Comparison of ENCODE assay signal across 1 cellular context in genomic region chr9:93531374-93531773, GRCh38.
TF ChIP-seq lines count a peak whose summit lies in the region.

No MANE protein-coding gene starts in this region.

TF ChIP-seq in H1, 55 proteins besides CTCF, POLR2A, EP300 and RAD21:
- TF ChIP-seq GTF2F1 (IDR thresholded peaks at IDR 0.05; ENCODE audit: borderline replicate concordance, low read depth, low read length) (no peak), TCF12 (IDR thresholded peaks at IDR 0.05; ENCODE audit: low read depth, low read length) (no peak), CTBP2 (IDR thresholded peaks at IDR 0.05; ENCODE audit: borderline replicate concordance, insufficient read depth, insufficient read length, low read length) (no peak), FOSL1 (IDR thresholded peaks at IDR 0.05; ENCODE audit: insufficient read depth, low read depth, low read length) (no peak), BCL11A (IDR thresholded peaks at IDR 0.05; ENCODE audit: low read depth in 2 of 2, low read length in 2 of 2) (no peak), RNF2 (IDR thresholded peaks at IDR 0.05; ENCODE audit: borderline replicate concordance, low read depth, low read length, missing control alignments, poor library complexity, severe bottlenecking) (no peak), CREB1 (IDR thresholded peaks at IDR 0.05) (no peak), TAF7 (optimal IDR thresholded peaks at IDR 0.05; ENCODE audit: borderline replicate concordance, low read depth, low read length) (no peak), RFX5 (IDR thresholded peaks at IDR 0.05; ENCODE audit: borderline replicate concordance, low read depth, low read length) (no peak), CHD2 (IDR thresholded peaks at IDR 0.05; ENCODE audit: low read length) (no peak), KDM4A (IDR thresholded peaks at IDR 0.05; ENCODE audit: low read depth, low read length, severe bottlenecking) (no peak), BRCA1 (IDR thresholded peaks at IDR 0.05; ENCODE audit: low read depth, low read length) (no peak), TEAD4 (IDR thresholded peaks at IDR 0.05; ENCODE audit: low read depth, low read length) (no peak)
